In the genomic region with DNA sequence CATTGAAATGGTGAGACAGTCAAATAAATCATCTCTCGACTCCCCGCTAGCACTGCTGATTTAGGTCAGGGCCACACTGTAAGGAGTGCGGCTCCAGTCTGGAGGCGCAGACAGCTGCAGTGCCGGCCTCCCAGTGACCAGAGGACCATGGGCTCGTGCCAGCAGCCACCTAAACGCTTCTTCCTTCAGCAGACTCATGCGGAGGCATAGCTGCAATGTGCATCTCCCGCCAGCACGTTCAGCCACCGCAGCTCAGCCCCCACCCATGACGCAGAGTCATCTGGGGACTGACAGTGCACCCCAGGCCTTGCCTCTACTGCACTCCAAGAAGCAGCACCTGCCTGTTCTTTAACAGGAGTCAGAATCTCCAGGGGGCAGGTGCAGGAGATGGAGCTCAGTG, we compare ENCODE assay signal across 35 cellular contexts.
"Had no signal": no experiment of that assay in that cellular context is flagged by ENCODE, and none has a peak within 500 bp of the region (broad histone marks: within the 10 kb centered on the region; RNA-seq: fewer than 3 reads in every experiment).

No MANE protein-coding gene starts in this region.

- DNase-seq: activated B cell treated with CpG ODN at 0.5 μM for 24 hours; activated CD4-positive, alpha-beta memory T cell treated with anti-CD3 and anti-CD28 coated beads for 36 hours; activated CD4-positive, alpha-beta T cell treated with anti-CD3 and anti-CD28 coated beads for 4 hours; activated CD4-positive, alpha-beta T cell treated with anti-CD3 and anti-CD28 coated beads, Interleukin-2, amount 50 U/mL, for 1 hour; activated CD4-positive, CD25-positive, alpha-beta regulatory T cell treated with anti-CD3 and anti-CD28 coated beads, Interleukin-2, amount 50 U/mL, for 72 hours; activated CD8-positive, alpha-beta memory T cell treated with anti-CD3 and anti-CD28 coated beads, Interleukin-2, amount 50 U/mL, for 4 hours; activated gamma-delta T cell treated with Interleukin-2 at 50 U/mL for 16 hours; activated naive CD4-positive, alpha-beta T cell treated with anti-CD3 and anti-CD28 coated beads for 36 hours; activated T-cell treated with anti-CD3 and anti-CD28 coated beads for 4 hours; activated T-cell treated with anti-CD3 and anti-CD28 coated beads, Interleukin-2, amount 50 U/mL, for 4 hours; anterior cingulate cortex; central memory CD4-positive, alpha-beta T cell; IMR-90; Karpas-422; KBM-7; NCI-H1105; NCI-H1436 treated with DMSO at 0.1 percent for 48 hours; NCI-H1930; NCI-H2081 treated with DMSO at 0.1 percent for 48 hours; NCI-H510A; NCI-H526; NCI-H82; NK-92 treated with Interleukin-12 subunit alpha and Interleukin-12 subunit beta, amount 100 ng/mL, for 24 hours; PC-3; Peyer's patch; RPMI8226; SHP77 treated with DMSO at 0.1 percent for 48 hours; SW 1271; T-helper 1 cell; T-helper 2 cell; T-helper 9 cell had no signal

- H3K4me1 ChIP-seq: Peyer's patch, SJSA1 had no signal

- H3K36me3 ChIP-seq: Peyer's patch had no signal

- H3K4me3 ChIP-seq: Peyer's patch, SJSA1 had no signal

- H3K27me3 ChIP-seq: Peyer's patch, SJSA1 had no signal

- H3K9me3 ChIP-seq: Peyer's patch, SJSA1 had no signal

- FAIRE-seq: bronchial epithelial cell had no signal

- ATAC-seq: activated naive CD4-positive, alpha-beta T cell treated with anti-CD3 and anti-CD28 coated beads, Interleukin-2, amount 50 U/mL, for 72 hours; activated T-cell treated with anti-CD3 and anti-CD28 coated beads, Interleukin-2, amount 50 U/mL, for 4 hours; PC-3 had no signal

- H3K27ac ChIP-seq: Peyer's patch, SJSA1, VCaP had no signal
